Comparison of ENCODE assay signal across 8 cellular contexts in the genomic region with DNA sequence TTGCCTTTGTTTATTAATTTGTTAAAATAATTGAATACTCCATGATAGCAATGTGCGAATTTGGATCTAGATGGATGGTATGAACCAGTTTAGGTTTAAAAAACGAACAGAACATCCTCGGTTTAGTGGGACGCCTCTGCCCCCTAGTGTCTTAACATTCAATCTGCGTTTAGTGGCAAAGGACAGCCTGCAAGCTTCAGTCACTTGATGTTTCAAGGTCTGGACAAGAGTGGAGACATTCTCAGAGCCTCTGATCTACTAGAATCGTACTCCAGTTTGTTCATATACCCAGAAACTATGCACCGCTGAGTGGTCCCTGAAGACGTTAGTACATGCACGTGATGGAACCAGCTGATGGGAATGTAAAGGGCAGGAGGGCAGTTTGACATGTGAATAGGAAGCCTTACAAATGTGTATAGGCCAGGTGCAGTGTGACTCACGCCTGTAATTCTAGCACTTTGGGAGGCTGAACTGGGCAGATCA. TPM values are rescaled to one million over a fixed set of nuclear protein-coding genes. Genes with fewer than 3 reads are reported as not detected.
DNase-seq lines count a peak whose midpoint lies in the region; ATAC-seq, FAIRE-seq and TF ChIP-seq lines count a peak whose summit lies in the region.

No MANE protein-coding gene starts in this region.

- H3K14ac ChIP-seq in trophoblast cell (ENCODE audit: low read length), result no peak overlapping the region

- H3K36me3 Mint-ChIP-seq in activated T-helper 17 cell treated with anti-CD3 and anti-CD28 coated beads, Interleukin-2, amount 50 U/mL, for 72 hours (ENCODE audit: low read depth), result no peaks in the 10 kb centered on the region

- no peak overlapping the region for H3K18ac ChIP-seq in trophoblast cell (ENCODE audit: low read length)

- H3K79me2 ChIP-seq in trophoblast cell (ENCODE audit: control insufficient read depth, insufficient read depth, low read length, poor library complexity), result no peaks in the 10 kb centered on the region

- H3K4me3 Mint-ChIP-seq in activated T-helper 17 cell treated with anti-CD3 and anti-CD28 coated beads, Interleukin-2, amount 50 U/mL, for 72 hours, result no peak overlapping the region

- no peak overlapping the region for H3K27ac Mint-ChIP-seq in activated T-helper 17 cell treated with anti-CD3 and anti-CD28 coated beads, Interleukin-2, amount 50 U/mL, for 72 hours

- H3K36me3 ChIP-seq in H7 (replicated peaks; ENCODE audit: control insufficient read depth, insufficient read depth, low read length), result no peaks in the 10 kb centered on the region
- H3K36me3 ChIP-seq in Panc1 (ENCODE audit: control insufficient read depth, insufficient read depth, low read length), result no peaks in the 10 kb centered on the region
- no peaks in the 10 kb centered on the region for H3K36me3 ChIP-seq in trophoblast cell (ENCODE audit: control insufficient read depth in 1 of 2, insufficient read depth in 2 of 2, low read length in 2 of 2)

- no peak overlapping the region for H4K91ac ChIP-seq in trophoblast cell (ENCODE audit: low read depth, low read length)

- H3K4me1 Mint-ChIP-seq in activated T-helper 17 cell treated with anti-CD3 and anti-CD28 coated beads, Interleukin-2, amount 50 U/mL, for 72 hours, result no peaks in the 10 kb centered on the region

- no peaks in the 10 kb centered on the region for H3K79me1 ChIP-seq in trophoblast cell (ENCODE audit: low read length)

- H3K9me3 ChIP-seq in Panc1 (ENCODE audit: control insufficient read depth, insufficient read depth, low read depth, low read length) (no peaks in the 10 kb centered on the region), trophoblast cell (ENCODE audit: insufficient read depth, low read depth, low read length) (no peaks in the 10 kb centered on the region)

- no CpG with 5 or more reads among the region's 10 CpGs for WGBS in trophoblast cell (ENCODE audit: extremely low coverage, insufficient coverage, insufficient read length)

- H3K4me1 ChIP-seq in Panc1 (ENCODE audit: control insufficient read depth, insufficient read depth, low read length), result no peaks in the 10 kb centered on the region
- no peaks in the 10 kb centered on the region for H3K4me1 ChIP-seq in trophoblast cell (ENCODE audit: control insufficient read depth in 1 of 2, insufficient read depth in 2 of 2, low read length in 2 of 2)

- H3K9ac ChIP-seq in trophoblast cell (ENCODE audit: low read length), result no peak overlapping the region

- H3K27me3 Mint-ChIP-seq in activated T-helper 17 cell treated with anti-CD3 and anti-CD28 coated beads, Interleukin-2, amount 50 U/mL, for 72 hours, result no peaks in the 10 kb centered on the region

- H2BK120ac ChIP-seq in trophoblast cell (ENCODE audit: insufficient read depth, low read length, poor library complexity), result no peak overlapping the region

- no peak overlapping the region for H2BK5ac ChIP-seq in trophoblast cell (ENCODE audit: low read depth, low read length, poor library complexity)

- H4K8ac ChIP-seq in trophoblast cell (ENCODE audit: low read depth, low read length), result no peak overlapping the region

- no peak overlapping the region for H3K4me3 ChIP-seq in H7 (ENCODE audit: insufficient read depth, low read depth, low read length)
- H3K4me3 ChIP-seq in Panc1 (ENCODE audit: low read depth in 2 of 2, low read length in 2 of 2), result no peak overlapping the region
- no peak overlapping the region for H3K4me3 ChIP-seq in trophoblast cell (ENCODE audit: low read depth, low read length)

- H3K27me3 ChIP-seq in H7 (ENCODE audit: control insufficient read depth, insufficient read depth, low read length) (no peaks in the 10 kb centered on the region), Panc1 (ENCODE audit: control insufficient read depth, insufficient read depth, low read length) (peaks cover 20% of the 10 kb centered on the region), trophoblast cell (ENCODE audit: insufficient read depth, low read length) (no peaks in the 10 kb centered on the region)

- ATAC-seq in Panc1, result peak; percentile 93
- ATAC-seq in activated T-helper 17 cell treated with anti-CD3 and anti-CD28 coated beads, Interleukin-2, amount 50 U/mL, for 72 hours (replicated peaks), result peak; percentile 61

- in situ Hi-C loops in Panc1 (cut with HindIII; ENCODE audit: low pct_unique_long_range_greater_than_20kb, low sequenced_read_pairs), result no loop called here

- H3K9me3 Mint-ChIP-seq in activated T-helper 17 cell treated with anti-CD3 and anti-CD28 coated beads, Interleukin-2, amount 50 U/mL, for 72 hours, result no peaks in the 10 kb centered on the region

- no peak overlapping the region for H3K4me2 ChIP-seq in trophoblast cell (ENCODE audit: low read length)

- H2BK12ac ChIP-seq in trophoblast cell (ENCODE audit: low read length), result no peak overlapping the region

- TF ChIP-seq CTCF in Panc1 (IDR thresholded peaks at IDR 0.05), result peak; percentile 91

- peak; percentile 87 for FAIRE-seq in frontal cortex (lab: Jason Lieb, UNC)

- POLR2A ChIA-PET in Panc1 (lab: Charles Lee), result no interaction called here

- no peak overlapping the region for H3K4ac ChIP-seq in trophoblast cell (ENCODE audit: low read depth, low read length)

- H2AFZ ChIP-seq in trophoblast cell (ENCODE audit: insufficient read depth, low read length, poor library complexity), result no peak overlapping the region

- H3K23ac ChIP-seq in trophoblast cell (ENCODE audit: low read length), result no peak overlapping the region

- no peak overlapping the region for H2AK5ac ChIP-seq in trophoblast cell (ENCODE audit: low read length)

- CTCF ChIA-PET in Panc1 (lab: Charles Lee), result interaction anchor here (0.6 to 1.3 kb wide), 6 partner anchors 32 to 785 kb away, joined by 3 to 7 read pairs (median 4); no protein-coding TSS in a partner anchor

- no peak overlapping the region for H4K12ac ChIP-seq in trophoblast cell (ENCODE audit: low read depth, low read length)

- no TSS peak for BruUV-seq in Panc1 (replicated peaks; lab: Mats Ljungman, UMichigan)

- intact Hi-C loops in Panc1 (cut with micrococcal nuclease; ENCODE audit: unreplicated experiment), result loop anchor here (1.0 to 10.0 kb wide), 6 partner anchors 111 to 1105 kb away; no protein-coding TSS in a partner anchor

- H3K27ac ChIP-seq in Panc1 (ENCODE audit: low read length), result no peak overlapping the region
- H3K27ac ChIP-seq in trophoblast cell (ENCODE audit: low read depth, low read length), result no peak overlapping the region

- DNase-seq in ELR (ENCODE audit: low read depth), result peak; percentile 70
- DNase-seq in H7, result peak; percentile 33
- DNase-seq in M059J (ENCODE audit: low read depth), result peak; percentile 72
- DNase-seq in Panc1 (ENCODE audit: low read depth, low spot score), result peak; percentile 56
- peak; percentile 20 to 47 for DNase-seq in frontal cortex (ENCODE audit: low spot score in 2 of 2)
- peak; percentile 40 to 80 for DNase-seq in trophoblast cell
- DNase-seq in 8988T, result no peak

RNA-seq across cellular contexts. Expression of a gene that starts 17.8 kb away (rescaled TPM):
- total RNA-seq in H7 (2014; rRNA removed; shearing (Covaris generic)), result 0.14 and 0.81 TPM in 2 replicates
- 0.10 TPM in 1 of 2 replicates, not detected in the other for total RNA-seq in M059J (2014; rRNA removed; shearing (Covaris generic))
- total RNA-seq in Panc1 (2021; ENCODE audit: unreplicated experiment) (not detected), frontal cortex (10.2 TPM)
- polyA plus RNA-seq in Panc1 (2012; ENCODE audit: insufficient read length), result not detected
- total RNA-seq in activated T-helper 17 cell treated with anti-CD3 and anti-CD28 coated beads, Interleukin-2, amount 50 U/mL, for 72 hours, result 1 to 10 TPM; 2.7 to 3.3 TPM
- 0.03 and 0.07 TPM in 2 replicates for polyA plus RNA-seq in trophoblast cell (2013)

RNA-seq across cellular contexts. Expression of a gene that starts 20.5 kb away (rescaled TPM):
- total RNA-seq in H7 (2014; rRNA removed; shearing (Covaris generic)), result 63.0 and 82.0 TPM in 2 replicates
- total RNA-seq in M059J (2014; rRNA removed; shearing (Covaris generic)), result 37.2 and 54.8 TPM in 2 replicates
- 109 TPM for total RNA-seq in Panc1 (2021; ENCODE audit: unreplicated experiment)
- 42.1 TPM for polyA plus RNA-seq in Panc1 (2012; ENCODE audit: insufficient read length)
- 100 to 1,000 TPM in 1 of 2 donors, 10 to 100 TPM in 1; 98.5 to 112 TPM for total RNA-seq in activated T-helper 17 cell treated with anti-CD3 and anti-CD28 coated beads, Interleukin-2, amount 50 U/mL, for 72 hours
- 136 TPM for total RNA-seq in frontal cortex
- 30.6 and 31.9 TPM in 2 replicates for polyA plus RNA-seq in trophoblast cell (2013)
